ENCODE assay signal across 13 cellular contexts in the genomic region with DNA sequence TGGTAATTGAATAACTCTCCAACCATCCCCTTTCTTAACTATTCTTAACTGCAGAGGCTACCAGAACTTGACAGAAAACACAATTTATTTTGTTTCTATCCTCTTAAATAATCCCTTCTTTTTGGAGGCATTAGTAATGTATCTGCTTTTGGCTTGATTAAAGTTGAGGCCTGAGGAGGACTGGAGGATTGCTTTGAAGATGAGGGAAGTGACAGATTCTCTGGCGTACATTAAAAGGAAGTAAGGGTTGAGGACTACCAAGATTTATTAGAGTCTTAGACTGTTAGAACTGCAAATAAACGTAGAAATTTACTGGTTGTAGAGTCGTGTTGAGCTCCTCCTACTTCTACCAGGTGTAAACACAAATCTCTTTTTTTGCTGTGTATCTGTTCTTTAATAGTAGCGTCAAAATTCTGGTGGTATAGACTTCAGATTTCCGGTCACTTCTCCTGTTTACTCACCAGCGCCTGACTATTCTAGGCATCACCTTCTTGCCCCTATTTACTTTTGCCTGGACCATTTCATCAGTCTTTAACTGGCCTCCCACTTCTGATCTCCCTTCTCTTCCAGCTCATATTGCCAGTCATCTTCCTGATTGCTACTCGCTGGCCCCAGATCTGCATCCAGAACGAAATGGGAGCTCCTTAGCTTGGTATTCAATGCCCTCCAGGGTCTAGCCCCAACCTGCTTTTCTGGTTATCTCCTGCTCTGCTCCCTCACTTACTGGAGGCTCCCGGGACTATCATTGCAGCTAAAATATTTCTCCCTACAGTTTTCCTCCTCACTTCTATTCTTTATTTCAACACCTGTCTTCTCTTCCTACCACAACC. TPM values are rescaled to one million over a fixed set of nuclear protein-coding genes. Genes with fewer than 3 reads are reported as not detected.
DNase-seq lines count a peak whose midpoint lies in the region; ATAC-seq and TF ChIP-seq lines count a peak whose summit lies in the region.
"Had no signal": no experiment of that assay in that cellular context is flagged by ENCODE, and none has a peak within 500 bp of the region (broad histone marks: within the 10 kb centered on the region; RNA-seq: fewer than 3 reads in every experiment).

No MANE protein-coding gene starts in this region.

- H3K27ac ChIP-seq in 22Rv1, result peak overlapping the region; percentile 4; the same call in 1 of the 2 replicates
- peak overlapping the region in 3 of 5 donors; percentile 30 to 51 (median 36) for H3K27ac ChIP-seq in adrenal gland
- H3K27ac ChIP-seq: parathyroid adenoma, Peyer's patch had no signal

- H3K27me3 ChIP-seq in adrenal gland, result no peaks in the 10 kb centered on the region
- H3K27me3 ChIP-seq: Peyer's patch had no signal

- peaks cover 0 to 57% of the 10 kb centered on the region in 2 donors for H3K36me3 ChIP-seq in adrenal gland (replicated peaks in 1 of 2)

- H3K4me3 Mint-ChIP-seq in memory B cell, result no peak overlapping the region

- H3K9me3 Mint-ChIP-seq in memory B cell, result no peaks in the 10 kb centered on the region

- H3K4me1 Mint-ChIP-seq in memory B cell, result peaks cover 7% of the 10 kb centered on the region

- no peaks in the 10 kb centered on the region for H3K27me3 Mint-ChIP-seq in memory B cell

- DNase-seq in EH (ENCODE audit: low read depth) (peak; percentile 23), adrenal gland (no peak), memory B cell (ENCODE audit: low spot score in 2 of 2) (no peak), SK-N-DZ (ENCODE audit: low spot score) (no peak), GF-D8 (lab: John Stamatoyannopoulos, UW) (no peak)
- no peak for DNase-seq in activated naive CD4-positive, alpha-beta T cell (lab: John Stamatoyannopoulos, UW)
- DNase-seq: activated gamma-delta T cell treated with Interleukin-2 at 50 U/mL for 16 hours, cerebellar nuclear complex, NCI-H1092 treated with DMSO at 0.1 percent for 48 hours, Peyer's patch had no signal

- peaks cover 12% of the 10 kb centered on the region for H3K36me3 Mint-ChIP-seq in memory B cell

- no peak for ATAC-seq in memory B cell (ENCODE audit: low read depth)
- no peak for ATAC-seq in GM21528 (IDR thresholded peaks at IDR 0.05; ENCODE audit: low FRiP score, unreplicated experiment)

- peaks cover 26 to 73% of the 10 kb centered on the region in 2 donors for H3K4me1 ChIP-seq in adrenal gland (replicated peaks in 1 of 2)
- H3K4me1 ChIP-seq: parathyroid adenoma had no signal

- H3K27ac Mint-ChIP-seq in memory B cell, result peak overlapping the region; percentile 5

- no peak overlapping the region for H3K4me3 ChIP-seq in adrenal gland
- H3K4me3 ChIP-seq: Peyer's patch had no signal

- 71 to 75% (median 73%) methylated on average over 9 of the region's 9 CpGs for WGBS in adrenal gland, 4 donors

- TF ChIP-seq POLR2A in adrenal gland (IDR thresholded peaks at IDR 0.05), result no peak

- TF ChIP-seq CTCF in 22Rv1 (IDR thresholded peaks at IDR 0.05), result no peak
- no peak for TF ChIP-seq CTCF in adrenal gland (IDR thresholded peaks at IDR 0.05)

- H3K9me3 ChIP-seq in adrenal gland (replicated peaks in 1 of 3), result no peaks in the 10 kb centered on the region
- H3K9me3 ChIP-seq: Peyer's patch had no signal

- intact Hi-C loops in adrenal gland (cut with DNase I), result no loop called here

RNA-seq across cellular contexts. Expression of a gene that starts 8.5 kb away (rescaled TPM):
- total RNA-seq in adrenal gland, result 10 to 100 TPM in 3 of 8 donors, 1 to 10 TPM in 5; 2.9 to 20.3 (median 5.4) TPM
- polyA plus RNA-seq in adrenal gland, result 1 to 10 TPM; 1.5 to 8.1 (median 4.4) TPM
- polyA plus RNA-seq in SK-N-DZ (2014; cell fraction: cytosol; rRNA removed), result 0.41 TPM in 1 of 2 replicates, not detected in the other
- polyA plus RNA-seq in SK-N-DZ (2014; cell fraction: nucleus; rRNA removed), result 0.52 and 1.5 TPM in 2 replicates
